1 cellular context compared by ENCODE assay signal in genomic region chr6:130377911-130378310, GRCh38.
TF ChIP-seq lines count a peak whose summit lies in the region.

No MANE protein-coding gene starts in this region.

TF ChIP-seq in WTC11, 78 proteins besides CTCF, POLR2A, EP300 and RAD21 (continued from another document):
- TF ChIP-seq ZNF512 (CRISPR knock-in tag; IDR thresholded peaks at IDR 0.05; ENCODE audit: borderline replicate concordance), result no peak
- TF ChIP-seq, protein P1, sequence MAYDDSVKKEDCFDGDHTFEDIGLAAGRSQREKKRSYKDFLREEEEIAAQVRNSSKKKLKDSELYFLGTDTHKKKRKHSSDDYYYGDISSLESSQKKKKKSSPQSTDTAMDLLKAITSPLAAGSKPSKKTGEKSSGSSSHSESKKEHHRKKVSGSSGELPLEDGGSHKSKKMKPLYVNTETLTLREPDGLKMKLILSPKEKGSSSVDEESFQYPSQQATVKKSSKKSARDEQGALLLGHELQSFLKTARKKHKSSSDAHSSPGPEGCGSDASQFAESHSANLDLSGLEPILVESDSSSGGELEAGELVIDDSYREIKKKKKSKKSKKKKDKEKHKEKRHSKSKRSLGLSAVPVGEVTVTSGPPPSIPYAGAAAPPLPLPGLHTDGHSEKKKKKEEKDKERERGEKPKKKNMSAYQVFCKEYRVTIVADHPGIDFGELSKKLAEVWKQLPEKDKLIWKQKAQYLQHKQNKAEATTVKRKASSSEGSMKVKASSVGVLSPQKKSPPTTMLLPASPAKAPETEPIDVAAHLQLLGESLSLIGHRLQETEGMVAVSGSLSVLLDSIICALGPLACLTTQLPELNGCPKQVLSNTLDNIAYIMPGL (CRISPR knock-in tag; IDR thresholded peaks at IDR 0.05), result no peak
